Comparison of ENCODE assay signal across 1 cellular context in genomic region chr14:64948612-64949210, GRCh38.
TF ChIP-seq lines count a peak whose summit lies in the region.

No MANE protein-coding gene starts in this region.

TF ChIP-seq in HepG2, 621 proteins besides CTCF, POLR2A, EP300 and RAD21 (continues in another document):
- 0 out of 2 replicates have a peak, but pooled peaks have one; percentile 60 for TF ChIP-seq PHF21A (CRISPR knock-in tag; IDR thresholded peaks at IDR 0.05)
- TF ChIP-seq ZNF337 (CRISPR knock-in tag; IDR thresholded peaks at IDR 0.05; ENCODE audit: borderline replicate concordance, low read depth), result no peak
- TF ChIP-seq GATA4 (IDR thresholded peaks at IDR 0.05; ENCODE audit: borderline replicate concordance, low read depth), result no peak
- TF ChIP-seq ZMYM4 (CRISPR knock-in tag; IDR thresholded peaks at IDR 0.05), result no peak
- no peak for TF ChIP-seq MBNL3 (CRISPR knock-in tag; conservative IDR thresholded peaks at IDR 0.05)
- no peak for TF ChIP-seq KMT2B (CRISPR knock-in tag; IDR thresholded peaks at IDR 0.05)
- no peak for TF ChIP-seq ZNF629 (CRISPR knock-in tag; conservative IDR thresholded peaks at IDR 0.05)
- no peak for TF ChIP-seq ZNF333 (CRISPR knock-in tag; IDR thresholded peaks at IDR 0.05; ENCODE audit: borderline replicate concordance)
- no peak for TF ChIP-seq JUNB (CRISPR knock-in tag; IDR thresholded peaks at IDR 0.05; ENCODE audit: borderline replicate concordance)
- TF ChIP-seq RBM22 (optimal IDR thresholded peaks at IDR 0.05; ENCODE audit: low read length), result no peak
- TF ChIP-seq ETV6 (CRISPR knock-in tag; conservative IDR thresholded peaks at IDR 0.05), result no peak
- no peak for TF ChIP-seq SETDB1 (CRISPR knock-in tag; IDR thresholded peaks at IDR 0.05; ENCODE audit: borderline replicate concordance)
- no peak for TF ChIP-seq ZBTB1 (CRISPR knock-in tag; IDR thresholded peaks at IDR 0.05; ENCODE audit: borderline replicate concordance)
- TF ChIP-seq MEIS1 (CRISPR knock-in tag; IDR thresholded peaks at IDR 0.05; ENCODE audit: borderline replicate concordance), result 0 out of 2 replicates have a peak, but pooled peaks have one; percentile 23
- TF ChIP-seq MTERF4 (CRISPR knock-in tag; IDR thresholded peaks at IDR 0.05), result no peak
- no peak for TF ChIP-seq ZHX2 (IDR thresholded peaks at IDR 0.05; ENCODE audit: low read depth)
- TF ChIP-seq ZHX2 (CRISPR knock-in tag; IDR thresholded peaks at IDR 0.05; ENCODE audit: borderline replicate concordance), result no peak
- no peak for TF ChIP-seq FOXO1 (CRISPR knock-in tag; IDR thresholded peaks at IDR 0.05)
- TF ChIP-seq ETV5 (CRISPR knock-in tag; IDR thresholded peaks at IDR 0.05; ENCODE audit: borderline replicate concordance), result no peak
- TF ChIP-seq ZNF318 (CRISPR knock-in tag; IDR thresholded peaks at IDR 0.05), result no peak
- peak; percentile 28; the same call in 1 of the 2 replicates for TF ChIP-seq ZNF687 (CRISPR knock-in tag; IDR thresholded peaks at IDR 0.05)
- TF ChIP-seq ARNT2 (CRISPR knock-in tag; IDR thresholded peaks at IDR 0.05; ENCODE audit: low read depth), result 0 out of 2 replicates have a peak, but pooled peaks have one; percentile 4
- TF ChIP-seq ESRRA (CRISPR knock-in tag; IDR thresholded peaks at IDR 0.05; ENCODE audit: low read depth), result 0 out of 2 replicates have a peak, but pooled peaks have one; percentile 48
- TF ChIP-seq ZNF354B (CRISPR knock-in tag; IDR thresholded peaks at IDR 0.05), result no peak
- TF ChIP-seq CEBPG (CRISPR knock-in tag; IDR thresholded peaks at IDR 0.05), result no peak
- TF ChIP-seq ZNF530 (CRISPR knock-in tag; IDR thresholded peaks at IDR 0.05; ENCODE audit: low read depth), result no peak
- TF ChIP-seq ZNF574 (CRISPR knock-in tag; IDR thresholded peaks at IDR 0.05), result no peak
- 0 out of 2 replicates have a peak, but pooled peaks have one; percentile 1 for TF ChIP-seq HES4 (CRISPR knock-in tag; IDR thresholded peaks at IDR 0.05; ENCODE audit: borderline replicate concordance)
- TF ChIP-seq, protein P1, sequence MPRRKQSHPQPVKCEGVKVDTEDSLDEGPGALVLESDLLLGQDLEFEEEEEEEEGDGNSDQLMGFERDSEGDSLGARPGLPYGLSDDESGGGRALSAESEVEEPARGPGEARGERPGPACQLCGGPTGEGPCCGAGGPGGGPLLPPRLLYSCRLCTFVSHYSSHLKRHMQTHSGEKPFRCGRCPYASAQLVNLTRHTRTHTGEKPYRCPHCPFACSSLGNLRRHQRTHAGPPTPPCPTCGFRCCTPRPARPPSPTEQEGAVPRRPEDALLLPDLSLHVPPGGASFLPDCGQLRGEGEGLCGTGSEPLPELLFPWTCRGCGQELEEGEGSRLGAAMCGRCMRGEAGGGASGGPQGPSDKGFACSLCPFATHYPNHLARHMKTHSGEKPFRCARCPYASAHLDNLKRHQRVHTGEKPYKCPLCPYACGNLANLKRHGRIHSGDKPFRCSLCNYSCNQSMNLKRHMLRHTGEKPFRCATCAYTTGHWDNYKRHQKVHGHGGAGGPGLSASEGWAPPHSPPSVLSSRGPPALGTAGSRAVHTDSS (CRISPR knock-in tag; conservative IDR thresholded peaks at IDR 0.05), result no peak
